8 cellular contexts compared by ENCODE assay signal in genomic region chr9:129080608-129081387, GRCh38. TPM values are rescaled to one million over a fixed set of nuclear protein-coding genes. Genes with fewer than 3 reads are reported as not detected.
DNase-seq lines count a peak whose midpoint lies in the region; ATAC-seq and TF ChIP-seq lines count a peak whose summit lies in the region.

A gene with protein sequence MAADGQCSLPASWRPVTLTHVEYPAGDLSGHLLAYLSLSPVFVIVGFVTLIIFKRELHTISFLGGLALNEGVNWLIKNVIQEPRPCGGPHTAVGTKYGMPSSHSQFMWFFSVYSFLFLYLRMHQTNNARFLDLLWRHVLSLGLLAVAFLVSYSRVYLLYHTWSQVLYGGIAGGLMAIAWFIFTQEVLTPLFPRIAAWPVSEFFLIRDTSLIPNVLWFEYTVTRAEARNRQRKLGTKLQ (plus strand): TSS chr9:129081111. CDS start chr9:129081132, 21 bp downstream.

- peaks cover 2% of the 10 kb centered on the region for H3K36me3 ChIP-seq in OCI-LY3 (replicated peaks; ENCODE audit: low read depth, low read length)

- peak; percentile 98 for DNase-seq in D341Med (ENCODE audit: low spot score)
- peak; percentile 100 for DNase-seq in HuH-7 (ENCODE audit: low spot score)
- DNase-seq in activated CD8-positive, alpha-beta memory T cell treated with anti-CD3 and anti-CD28 coated beads, Interleukin-2, amount 50 U/mL, for 48 hours, result peak; percentile 99
- peak; percentile 98 for DNase-seq in endothelial cell (ENCODE audit: low spot score)
- peak; percentile 98 for DNase-seq in mesothelial cell of epicardium (ENCODE audit: low spot score in 2 of 2, unreplicated experiment in 2 of 2)
- peak; percentile 99 for DNase-seq in stimulated activated CD8-positive, alpha-beta memory T cell treated with anti-CD3 and anti-CD28 coated beads, Interleukin-15, amount 100 ng/mL, for 48 hours (ENCODE audit: low read depth in 2 of 2)

- H3K4me1 Mint-ChIP-seq in endothelial cell (ENCODE audit: unreplicated experiment) (peaks cover 8% of the 10 kb centered on the region), mesothelial cell of epicardium (peaks cover 19% of the 10 kb centered on the region)

- H3K4me1 ChIP-seq in OCI-LY3 (ENCODE audit: low read length), result peaks cover 8% of the 10 kb centered on the region

- no peak for TF ChIP-seq CTCF in OCI-LY3 (IDR thresholded peaks at IDR 0.05; ENCODE audit: low read depth, low read length)
- no peak for TF ChIP-seq CTCF in endothelial cell (IDR thresholded peaks at IDR 0.05; ENCODE audit: unreplicated experiment)
- TF ChIP-seq CTCF in mesothelial cell of epicardium (IDR thresholded peaks at IDR 0.05; ENCODE audit: unreplicated experiment), result no peak

- peak within 1 kb of the TSS; percentile 53 for H3K27ac ChIP-seq in OCI-LY3 (ENCODE audit: low read length)

- H4K20me1 ChIP-seq in OCI-LY3 (ENCODE audit: insufficient read depth, low read length), result no peaks in the 10 kb centered on the region; the same call in 1 of the 2 replicates

- H3K27me3 Mint-ChIP-seq in endothelial cell (ENCODE audit: unreplicated experiment), result peaks cover 7% of the 10 kb centered on the region
- no peaks in the 10 kb centered on the region for H3K27me3 Mint-ChIP-seq in mesothelial cell of epicardium (ENCODE audit: low read depth)

- H3K4me2 ChIP-seq in OCI-LY3 (ENCODE audit: low read length), result peak within 1 kb of the TSS; percentile 93

- H3K27ac Mint-ChIP-seq in endothelial cell (ENCODE audit: unreplicated experiment) (no peak within 1 kb of the TSS), mesothelial cell of epicardium (peak within 1 kb of the TSS; percentile 78)

- peak; percentile 88 for ATAC-seq in GM21515 (IDR thresholded peaks at IDR 0.05; ENCODE audit: unreplicated experiment)

- peaks cover 23% of the 10 kb centered on the region for H3K79me2 ChIP-seq in OCI-LY3 (ENCODE audit: low read length)

- H3K9me3 ChIP-seq in OCI-LY3 (ENCODE audit: insufficient read depth, low read length), result no peaks in the 10 kb centered on the region

- no peaks in the 10 kb centered on the region for H3K27me3 ChIP-seq in OCI-LY3 (ENCODE audit: low read depth, low read length)

- H3K9ac ChIP-seq in OCI-LY3 (ENCODE audit: low read length), result peak within 1 kb of the TSS; percentile 79

- H3K4me3 Mint-ChIP-seq in endothelial cell (ENCODE audit: unreplicated experiment), result peak within 1 kb of the TSS; percentile 92
- H3K4me3 Mint-ChIP-seq in mesothelial cell of epicardium, result peak within 1 kb of the TSS; percentile 85

- H2AFZ ChIP-seq in OCI-LY3 (ENCODE audit: low read depth, low read length), result peak within 1 kb of the TSS; percentile 93

- peak within 1 kb of the TSS; percentile 93 for H3K4me3 ChIP-seq in OCI-LY3 (ENCODE audit: low read length)

- H3K9me3 Mint-ChIP-seq in endothelial cell (ENCODE audit: unreplicated experiment) (no peaks in the 10 kb centered on the region), mesothelial cell of epicardium (no peaks in the 10 kb centered on the region)

- H3K36me3 Mint-ChIP-seq in endothelial cell (ENCODE audit: low read depth, unreplicated experiment), result peaks cover 5% of the 10 kb centered on the region
- no peaks in the 10 kb centered on the region for H3K36me3 Mint-ChIP-seq in mesothelial cell of epicardium

RNA-seq across cellular contexts. Expression of the gene that starts here (rescaled TPM):
- total RNA-seq in endothelial cell (ENCODE audit: unreplicated experiment), result 21.4 TPM
- total RNA-seq in mesothelial cell of epicardium, result 16.9 to 21.5 TPM (median 20.0 TPM) in 3 replicates

Comparison
In these comparisons a context has a peak if more than half of its experiments do, and no peak if none do; other contexts are left out.
1. Peak in every context shown above with its lines: DNase-seq, ATAC-seq, H3K4me3 ChIP-seq and H3K27ac ChIP-seq.